Comparison of ENCODE assay signal across 1 cellular context in the genomic region with DNA sequence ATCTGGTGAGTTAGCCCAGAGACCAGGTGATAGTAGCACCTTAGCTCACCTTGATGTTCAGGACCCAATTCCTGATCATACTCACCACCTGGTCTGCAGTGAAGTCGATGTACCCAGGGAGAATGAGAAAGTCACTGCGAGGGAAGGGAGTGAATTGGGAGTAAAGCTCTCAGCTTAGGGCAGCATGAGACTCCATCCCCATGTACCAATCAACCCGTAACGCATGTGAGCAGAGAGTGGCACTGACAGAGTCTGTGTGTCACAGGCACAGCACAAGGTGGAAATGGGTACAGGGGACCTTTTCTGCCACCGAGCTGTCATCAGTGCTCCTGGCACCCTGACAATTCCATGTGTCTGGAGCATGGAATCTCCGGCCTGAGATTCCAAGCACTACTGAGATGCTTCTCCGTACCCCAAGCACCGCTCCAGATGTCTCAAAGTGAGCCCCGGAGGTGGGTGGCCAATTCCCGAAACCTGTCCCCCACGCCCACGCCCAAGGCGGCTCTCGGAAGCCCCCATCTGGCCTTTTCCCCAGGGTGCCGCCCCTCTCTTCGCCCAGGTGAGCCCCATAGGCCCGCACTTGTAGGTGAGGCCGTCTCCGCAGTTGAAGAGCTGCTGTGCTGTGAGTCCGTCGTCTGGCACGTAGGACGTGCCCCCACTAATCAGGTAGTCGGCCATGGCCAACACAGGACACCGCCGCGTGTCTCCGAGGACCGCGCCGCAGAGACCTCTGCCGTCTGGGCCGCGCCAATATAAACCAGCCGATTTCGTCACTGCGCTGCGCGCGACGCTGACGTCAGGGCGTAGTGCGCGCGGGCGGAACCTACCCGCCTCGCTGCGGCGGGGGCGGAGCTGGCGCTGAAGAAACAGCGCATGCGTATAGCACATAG.
TF ChIP-seq lines count a peak whose summit lies in the region.

Gene IMPDH2 (minus strand): TSS at position 726 of the 890 bp plus-strand sequence. CDS start 48 bp downstream, at position 678.

TF ChIP-seq in HEK293, 187 proteins besides CTCF, POLR2A, EP300 and RAD21 (continued from another document and continues in another):
- TF ChIP-seq ZSCAN5A (tag by site-specific recombination; IDR thresholded peaks at IDR 0.05) (peak; percentile 78; the same call in 1 of the 2 replicates), ZNF544 (tag by site-specific recombination; IDR thresholded peaks at IDR 0.05) (no peak), MEIS1 (CRISPR knock-in tag; IDR thresholded peaks at IDR 0.05; ENCODE audit: borderline replicate concordance) (no peak), ZNF16 (tag by site-specific recombination; IDR thresholded peaks at IDR 0.05; ENCODE audit: low read depth) (no peak), SALL2 (tag by site-specific recombination; IDR thresholded peaks at IDR 0.05; ENCODE audit: borderline replicate concordance) (no peak), KLF1 (tag by site-specific recombination; IDR thresholded peaks at IDR 0.05) (peak; percentile 78), ZNF513 (tag by site-specific recombination; IDR thresholded peaks at IDR 0.05) (0 out of 2 replicates have a peak, but pooled peaks have one; percentile 30), KLF9 (tag by site-specific recombination; IDR thresholded peaks at IDR 0.05; ENCODE audit: low read depth) (peak; percentile 79), ZNF341 (tag by site-specific recombination; IDR thresholded peaks at IDR 0.05; ENCODE audit: low read depth) (no peak), ZBTB48 (tag by site-specific recombination; IDR thresholded peaks at IDR 0.05) (no peak), ZNF610 (tag by site-specific recombination; IDR thresholded peaks at IDR 0.05; ENCODE audit: borderline replicate concordance) (0 out of 2 replicates have a peak, but pooled peaks have one; percentile 27), GLI4 (tag by site-specific recombination; IDR thresholded peaks at IDR 0.05) (no peak), ZNF311 (tag by site-specific recombination; IDR thresholded peaks at IDR 0.05; ENCODE audit: borderline replicate concordance) (no peak), ZNF585B (tag by site-specific recombination; IDR thresholded peaks at IDR 0.05) (no peak), GLI2 (tag by site-specific recombination; IDR thresholded peaks at IDR 0.05; ENCODE audit: borderline replicate concordance, low read depth) (no peak), ZNF514 (tag by site-specific recombination; IDR thresholded peaks at IDR 0.05) (no peak), WT1 (tag by site-specific recombination; IDR thresholded peaks at IDR 0.05) (peak; percentile 25; the same call in 1 of the 2 replicates), ZNF202 (tag by site-specific recombination; IDR thresholded peaks at IDR 0.05; ENCODE audit: borderline replicate concordance) (no peak), ZNF549 (tag by site-specific recombination; IDR thresholded peaks at IDR 0.05) (no peak), ZNF830 (tag by site-specific recombination; IDR thresholded peaks at IDR 0.05; ENCODE audit: low read depth) (no peak), ZNF433 (tag by site-specific recombination; IDR thresholded peaks at IDR 0.05; ENCODE audit: low read depth) (no peak), PRDM2 (tag by site-specific recombination; IDR thresholded peaks at IDR 0.05; ENCODE audit: borderline replicate concordance) (no peak), ZNF548 (tag by site-specific recombination; IDR thresholded peaks at IDR 0.05) (no peak), RBAK (tag by site-specific recombination; IDR thresholded peaks at IDR 0.05) (no peak), ZNF23 (tag by site-specific recombination; IDR thresholded peaks at IDR 0.05; ENCODE audit: borderline replicate concordance) (no peak), ZNF426 (tag by site-specific recombination; IDR thresholded peaks at IDR 0.05) (no peak), HOXA7 (CRISPR knock-in tag; IDR thresholded peaks at IDR 0.05; ENCODE audit: borderline replicate concordance) (no peak), ZNF561 (tag by site-specific recombination; IDR thresholded peaks at IDR 0.05; ENCODE audit: borderline replicate concordance) (no peak; the same call in 1 of the 2 replicates), KLF10 (tag by site-specific recombination; IDR thresholded peaks at IDR 0.05) (0 out of 2 replicates have a peak, but pooled peaks have one; percentile 38), ZBTB44 (tag by site-specific recombination; IDR thresholded peaks at IDR 0.05) (no peak), KLF17 (tag by site-specific recombination; IDR thresholded peaks at IDR 0.05) (peak; percentile 61; the same call in 1 of the 2 replicates), ZNF555 (tag by site-specific recombination; conservative IDR thresholded peaks at IDR 0.05) (no peak), ZNF112 (tag by site-specific recombination; IDR thresholded peaks at IDR 0.05) (no peak), ZNF692 (tag by site-specific recombination; IDR thresholded peaks at IDR 0.05) (peak; percentile 60; the same call in 1 of the 2 replicates), ZNF624 (tag by site-specific recombination; IDR thresholded peaks at IDR 0.05) (no peak), ZNF596 (tag by site-specific recombination; IDR thresholded peaks at IDR 0.05) (no peak)
- TF ChIP-seq, protein P1, sequence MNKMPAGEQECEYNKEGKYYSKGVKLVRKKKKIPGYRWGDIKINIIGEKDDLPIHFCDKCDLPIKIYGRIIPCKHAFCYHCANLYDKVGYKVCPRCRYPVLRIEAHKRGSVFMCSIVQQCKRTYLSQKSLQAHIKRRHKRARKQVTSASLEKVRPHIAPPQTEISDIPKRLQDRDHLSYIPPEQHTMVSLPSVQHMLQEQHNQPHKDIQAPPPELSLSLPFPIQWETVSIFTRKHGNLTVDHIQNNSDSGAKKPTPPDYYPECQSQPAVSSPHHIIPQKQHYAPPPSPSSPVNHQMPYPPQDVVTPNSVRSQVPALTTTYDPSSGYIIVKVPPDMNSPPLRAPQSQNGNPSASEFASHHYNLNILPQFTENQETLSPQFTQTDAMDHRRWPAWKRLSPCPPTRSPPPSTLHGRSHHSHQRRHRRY (tag by site-specific recombination; IDR thresholded peaks at IDR 0.05), result no peak
- TF ChIP-seq, protein P2, sequence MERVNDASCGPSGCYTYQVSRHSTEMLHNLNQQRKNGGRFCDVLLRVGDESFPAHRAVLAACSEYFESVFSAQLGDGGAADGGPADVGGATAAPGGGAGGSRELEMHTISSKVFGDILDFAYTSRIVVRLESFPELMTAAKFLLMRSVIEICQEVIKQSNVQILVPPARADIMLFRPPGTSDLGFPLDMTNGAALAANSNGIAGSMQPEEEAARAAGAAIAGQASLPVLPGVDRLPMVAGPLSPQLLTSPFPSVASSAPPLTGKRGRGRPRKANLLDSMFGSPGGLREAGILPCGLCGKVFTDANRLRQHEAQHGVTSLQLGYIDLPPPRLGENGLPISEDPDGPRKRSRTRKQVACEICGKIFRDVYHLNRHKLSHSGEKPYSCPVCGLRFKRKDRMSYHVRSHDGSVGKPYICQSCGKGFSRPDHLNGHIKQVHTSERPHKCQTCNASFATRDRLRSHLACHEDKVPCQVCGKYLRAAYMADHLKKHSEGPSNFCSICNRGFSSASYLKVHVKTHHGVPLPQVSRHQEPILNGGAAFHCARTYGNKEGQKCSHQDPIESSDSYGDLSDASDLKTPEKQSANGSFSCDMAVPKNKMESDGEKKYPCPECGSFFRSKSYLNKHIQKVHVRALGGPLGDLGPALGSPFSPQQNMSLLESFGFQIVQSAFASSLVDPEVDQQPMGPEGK (tag by site-specific recombination; IDR thresholded peaks at IDR 0.05), result peak; percentile 77
- TF ChIP-seq, protein P3, sequence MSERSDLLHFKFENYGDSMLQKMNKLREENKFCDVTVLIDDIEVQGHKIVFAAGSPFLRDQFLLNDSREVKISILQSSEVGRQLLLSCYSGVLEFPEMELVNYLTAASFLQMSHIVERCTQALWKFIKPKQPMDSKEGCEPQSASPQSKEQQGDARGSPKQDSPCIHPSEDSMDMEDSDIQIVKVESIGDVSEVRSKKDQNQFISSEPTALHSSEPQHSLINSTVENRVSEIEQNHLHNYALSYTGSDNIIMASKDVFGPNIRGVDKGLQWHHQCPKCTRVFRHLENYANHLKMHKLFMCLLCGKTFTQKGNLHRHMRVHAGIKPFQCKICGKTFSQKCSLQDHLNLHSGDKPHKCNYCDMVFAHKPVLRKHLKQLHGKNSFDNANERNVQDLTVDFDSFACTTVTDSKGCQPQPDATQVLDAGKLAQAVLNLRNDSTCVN (tag by site-specific recombination; optimal IDR thresholded peaks at IDR 0.05), result peak; percentile 92
